In genomic region chr7:157475601-157476000, GRCh38 we compare ENCODE assay signal across 22 cellular contexts.
"Had no signal": no experiment of that assay in that cellular context is flagged by ENCODE, and none has a peak within 500 bp of the region (broad histone marks: within the 10 kb centered on the region; RNA-seq: fewer than 3 reads in every experiment).

No MANE protein-coding gene starts in this region.

- H3K9me3 Mint-ChIP-seq: activated naive CD4-positive, alpha-beta T cell treated with anti-CD3 and anti-CD28 coated beads, Interleukin-2, amount 50 U/mL, for 24 hours had no signal

- ATAC-seq: activated CD4-positive, CD25-positive, alpha-beta regulatory T cell treated with anti-CD3 and anti-CD28 coated beads, Interleukin-2, amount 50 U/mL, for 24 hours; activated T-cell treated with anti-CD3 and anti-CD28 coated beads, Interleukin-2, amount 50 U/mL, for 4 hours; body of pancreas; effector memory CD8-positive, alpha-beta T cell; esophagus mucosa; psoas muscle; stimulated activated naive B cell treated with anti-CD40 and anti-IgM and Interleukin-4, amounts not matched to agents 10 μg/mL and 1 μg/mL and 100 μg/mL, for 72 hours had no signal

- H3K4me3 ChIP-seq: body of pancreas, cardiac muscle cell, lung, psoas muscle, right atrium auricular region, testis, vagina had no signal

- H3K4me1 ChIP-seq: body of pancreas, psoas muscle, right atrium auricular region, testis, vagina had no signal

- H3K4me1 Mint-ChIP-seq: stimulated activated naive B cell treated with anti-CD40 and anti-IgM and Interleukin-4, amounts not matched to agents 10 μg/mL and 1 μg/mL and 100 μg/mL, for 72 hours had no signal

- H3K27me3 Mint-ChIP-seq: activated naive CD4-positive, alpha-beta T cell treated with anti-CD3 and anti-CD28 coated beads, Interleukin-2, amount 50 U/mL, for 24 hours; effector memory CD8-positive, alpha-beta T cell had no signal

- H3K9me3 ChIP-seq: body of pancreas, testis had no signal

- DNase-seq: activated CD4-positive, alpha-beta T cell treated with anti-CD3 and anti-CD28 coated beads, Interleukin-2, amount 50 U/mL, for 1 hour; activated T-cell treated with anti-CD3 and anti-CD28 coated beads, Interleukin-2, amount 50 U/mL, for 4 hours; anterior cingulate cortex; effector memory CD8-positive, alpha-beta T cell; foreskin melanocyte; kidney; naive B cell; psoas muscle; stimulated activated CD4-positive, alpha-beta T cell treated with anti-CD3 and anti-CD28 coated beads, Interleukin-2, amount 100 ng/mL, for 24 hours; stimulated activated naive B cell treated with anti-CD40 and anti-IgM and Interleukin-4, amounts not matched to agents 10 μg/mL and 1 μg/mL and 100 μg/mL, for 72 hours; testis; trophoblast cell had no signal

- H3K36me3 ChIP-seq: cardiac muscle cell, right atrium auricular region, vagina had no signal

- H3K27ac Mint-ChIP-seq: stimulated activated naive B cell treated with anti-CD40 and anti-IgM and Interleukin-4, amounts not matched to agents 10 μg/mL and 1 μg/mL and 100 μg/mL, for 72 hours had no signal

- H3K4me3 Mint-ChIP-seq: activated T-cell treated with anti-CD3 and anti-CD28 coated beads, Interleukin-2, amount 50 U/mL, for 4 hours; effector memory CD8-positive, alpha-beta T cell; naive B cell; neural crest cell; stimulated activated naive B cell treated with anti-CD40 and anti-IgM and Interleukin-4, amounts not matched to agents 10 μg/mL and 1 μg/mL and 100 μg/mL, for 72 hours had no signal

- H3K27me3 ChIP-seq: body of pancreas, cardiac muscle cell, right atrium auricular region, testis, vagina had no signal

- H3K27ac ChIP-seq: body of pancreas, cardiac muscle cell, psoas muscle, right atrium auricular region, testis, vagina, VCaP had no signal
